In the genomic region with DNA sequence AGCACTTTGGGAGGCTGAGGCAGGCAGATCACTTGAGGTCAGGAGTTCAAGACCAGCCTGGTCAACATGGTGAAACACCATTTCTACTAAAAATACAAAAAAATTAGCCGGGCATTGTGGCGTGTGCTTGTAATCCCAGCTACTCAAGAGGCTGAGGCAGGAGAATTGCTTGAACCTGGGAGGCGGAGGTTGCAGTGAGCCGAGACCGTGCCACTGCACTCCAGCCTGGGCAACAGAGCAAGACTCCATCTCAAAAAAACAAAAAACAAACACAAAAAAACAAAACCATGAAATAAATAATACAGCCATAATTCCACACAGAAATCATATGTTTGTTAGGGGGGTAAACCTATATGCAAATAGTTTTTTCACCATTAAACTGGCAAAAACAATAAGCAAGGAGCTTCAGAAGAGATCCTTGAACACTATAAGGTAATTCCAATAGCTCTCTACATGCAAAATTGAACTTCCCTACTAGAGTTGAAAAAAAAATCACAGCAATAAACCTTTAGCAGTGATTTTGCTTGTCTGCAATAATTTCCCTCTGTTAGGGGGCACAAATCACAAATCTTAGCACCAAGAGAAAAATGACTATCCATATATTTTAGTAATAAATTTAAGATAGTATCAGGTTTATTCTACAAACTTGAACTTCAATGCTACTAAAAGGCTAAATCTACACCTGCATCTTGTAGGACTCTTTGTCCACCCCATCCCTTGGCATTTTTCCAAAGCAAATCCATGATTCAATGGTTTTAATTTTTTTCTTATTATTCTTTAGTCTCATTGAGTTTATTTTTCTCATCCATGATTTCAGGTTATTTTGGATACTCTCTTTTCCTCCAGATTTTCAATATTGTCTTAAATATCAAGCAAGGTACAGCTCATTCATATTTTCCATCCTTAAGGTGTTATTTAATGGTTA, we compare ENCODE assay signal across 15 cellular contexts. TPM values are rescaled to one million over a fixed set of nuclear protein-coding genes. Genes with fewer than 3 reads are reported as not detected.
DNase-seq lines count a peak whose midpoint lies in the region; ATAC-seq, FAIRE-seq and TF ChIP-seq lines count a peak whose summit lies in the region.
"Had no signal": no experiment of that assay in that cellular context is flagged by ENCODE, and none has a peak within 500 bp of the region (broad histone marks: within the 10 kb centered on the region; RNA-seq: fewer than 3 reads in every experiment).

No MANE protein-coding gene starts in this region.

- dilution Hi-C loops in keratinocyte (cut with MboI; ENCODE audit: extremely low pct_ligation_motif_present, low sequenced_read_pairs) = no loop called here

- H3K27me3 ChIP-seq in CD4-positive, CD25-positive, alpha-beta regulatory T cell (ENCODE audit: control insufficient read depth, insufficient read depth, low read length) = no peaks in the 10 kb centered on the region
- no peaks in the 10 kb centered on the region for H3K27me3 ChIP-seq in GM23338 (ENCODE audit: insufficient read depth)
- H3K27me3 ChIP-seq in keratinocyte (ENCODE audit: control insufficient read depth, extremely low read depth, insufficient read depth, low read length) = no peaks in the 10 kb centered on the region

- peaks cover 62% of the 10 kb centered on the region for H4K20me1 ChIP-seq in GM23338 (replicated peaks; ENCODE audit: insufficient read depth)
- peaks cover 12% of the 10 kb centered on the region for H4K20me1 ChIP-seq in keratinocyte (ENCODE audit: control insufficient read depth, extremely low read depth, insufficient read depth, low read length)

- H3K36me3 Mint-ChIP-seq in CD4-positive, CD25-positive, alpha-beta regulatory T cell = peaks cover 32% of the 10 kb centered on the region
- H3K36me3 Mint-ChIP-seq in GM23338 (ENCODE audit: low read depth) (peaks cover 62% of the 10 kb centered on the region), T-helper 17 cell (ENCODE audit: low read depth) (peaks cover 7% of the 10 kb centered on the region)

- H3K4me1 ChIP-seq in CD4-positive, CD25-positive, alpha-beta regulatory T cell (ENCODE audit: control insufficient read depth, insufficient read depth, low read length, poor library complexity, severe bottlenecking) = peaks cover 44% of the 10 kb centered on the region
- H3K4me1 ChIP-seq in GM23338 (ENCODE audit: insufficient read depth) (peaks cover 32% of the 10 kb centered on the region), keratinocyte (ENCODE audit: control insufficient read depth, extremely low read depth, insufficient read depth, low read length) (peaks cover 22% of the 10 kb centered on the region), kidney (ENCODE audit: control insufficient read depth in 1 of 2, insufficient read depth in 1 of 2, low read depth in 1 of 2, low read length in 2 of 2) (peaks cover 3 to 4% of the 10 kb centered on the region in 2 donors)

- H3K9ac ChIP-seq in keratinocyte (ENCODE audit: control insufficient read depth, extremely low read depth, insufficient read depth, low read length) = no peak overlapping the region
- H3K9ac ChIP-seq in kidney (ENCODE audit: low read length in 2 of 2) = no peak overlapping the region

- H3K36me3 ChIP-seq in CD4-positive, CD25-positive, alpha-beta regulatory T cell (ENCODE audit: control insufficient read depth, insufficient read depth, low read length) = peaks cover 3% of the 10 kb centered on the region
- no peaks in the 10 kb centered on the region for H3K36me3 ChIP-seq in GM23338 (ENCODE audit: insufficient read depth)
- H3K36me3 ChIP-seq in keratinocyte (ENCODE audit: control insufficient read depth in 2 of 2, extremely low read depth in 1 of 2, insufficient read depth in 2 of 2, low read length in 2 of 2) = peaks cover 2 to 8% of the 10 kb centered on the region in 2 experiments
- H3K36me3 ChIP-seq in kidney (ENCODE audit: control insufficient read depth in 1 of 2, insufficient read depth in 2 of 2, low read length in 2 of 2) = no peaks in the 10 kb centered on the region

- H3K9me3 Mint-ChIP-seq in CD4-positive, CD25-positive, alpha-beta regulatory T cell = peaks cover 0 to 1% (median 0%) of the 10 kb centered on the region in 7 donors
- H3K9me3 Mint-ChIP-seq in GM23338 = peaks cover 6% of the 10 kb centered on the region; the same call in 2 of the 3 replicates

- peak overlapping the region; percentile 86 for H3K4me2 ChIP-seq in GM23338
- H3K4me2 ChIP-seq in keratinocyte (ENCODE audit: control insufficient read depth, extremely low read depth, insufficient read depth, low read depth, low read length) = peak overlapping the region; percentile 99

- H3K4me3 ChIP-seq in CD4-positive, CD25-positive, alpha-beta regulatory T cell (ENCODE audit: low read depth, low read length) = peak overlapping the region; percentile 65
- H3K4me3 ChIP-seq in GM23338 = peak overlapping the region; percentile 88
- no peak overlapping the region for H3K4me3 ChIP-seq in keratinocyte (ENCODE audit: control insufficient read depth in 2 of 3, extremely low read depth in 1 of 3, insufficient read depth in 2 of 3, low read depth in 1 of 3, low read length in 3 of 3)
- no peak overlapping the region for H3K4me3 ChIP-seq in kidney (ENCODE audit: low read length in 2 of 2)
- H3K4me3 ChIP-seq: lung had no signal

- no peak for DNase-seq in CD4-positive, CD25-positive, alpha-beta regulatory T cell
- DNase-seq in GM23338 (ENCODE audit: low spot score) = no peak
- DNase-seq in T-helper 17 cell = no peak
- no peak for DNase-seq in keratinocyte (ENCODE audit: low read depth, low spot score)
- DNase-seq in NCI-H1092 treated with DMSO at 0.1 percent for 48 hours (lab: John Stamatoyannopoulos, UW) = no peak
- no peak for DNase-seq in NCI-H1417 treated with DMSO at 0.1 percent for 48 hours (lab: John Stamatoyannopoulos, UW)
- no peak for DNase-seq in kidney
- DNase-seq in mesenteric fat pad (ENCODE audit: low spot score) = no peak
- DNase-seq: aorta; GOT3; hippocampal formation; NCI-H2029; stimulated activated CD4-positive, alpha-beta T cell treated with anti-CD3 and anti-CD28 coated beads, Interleukin-4, amount 100 ng/mL, for 24 hours had no signal

- H3K9me1 ChIP-seq in keratinocyte (ENCODE audit: control insufficient read depth, extremely low read depth, insufficient read depth, low read length) = no peaks in the 10 kb centered on the region

- H3F3A ChIP-seq in GM23338 (replicated peaks; ENCODE audit: low read depth) = no peaks in the 10 kb centered on the region

- H3K27ac ChIP-seq in CD4-positive, CD25-positive, alpha-beta regulatory T cell (ENCODE audit: insufficient read depth, low read length, poor library complexity, severe bottlenecking) = no peak overlapping the region
- H3K27ac ChIP-seq in GM23338 (ENCODE audit: low read depth) = 0 out of 2 replicates have a peak overlapping the region, but pooled peaks have one; percentile 4
- H3K27ac ChIP-seq in keratinocyte (ENCODE audit: control insufficient read depth, insufficient read depth, low read length) = no peak overlapping the region
- no peak overlapping the region for H3K27ac ChIP-seq in kidney (ENCODE audit: low read depth in 2 of 2, low read length in 2 of 2)

- no peaks in the 10 kb centered on the region for H3K27me3 Mint-ChIP-seq in CD4-positive, CD25-positive, alpha-beta regulatory T cell
- H3K27me3 Mint-ChIP-seq in GM23338 (ENCODE audit: insufficient read depth, low read depth, poor library complexity) = peaks cover 8% of the 10 kb centered on the region
- H3K27me3 Mint-ChIP-seq in T-helper 17 cell = no peaks in the 10 kb centered on the region

- no peak for FAIRE-seq in keratinocyte (lab: Jason Lieb, UNC)
- no peak for FAIRE-seq in kidney (lab: Jason Lieb, UNC)
- FAIRE-seq: endometrium had no signal

- H3K4me1 Mint-ChIP-seq in CD4-positive, CD25-positive, alpha-beta regulatory T cell = peaks cover 32 to 76% (median 64%) of the 10 kb centered on the region in 4 donors
- H3K4me1 Mint-ChIP-seq in GM23338 = peaks cover 33% of the 10 kb centered on the region
- H3K4me1 Mint-ChIP-seq in T-helper 17 cell = peaks cover 50% of the 10 kb centered on the region

- H3K4me3 Mint-ChIP-seq in CD4-positive, CD25-positive, alpha-beta regulatory T cell = peak overlapping the region; percentile 50 to 100 (median 92)
- H3K4me3 Mint-ChIP-seq in GM23338 (peak overlapping the region; percentile 97), T-helper 17 cell (peak overlapping the region; percentile 9)

- H3K9me3 ChIP-seq in CD4-positive, CD25-positive, alpha-beta regulatory T cell (ENCODE audit: control insufficient read depth in 2 of 2, low read length in 2 of 2) = no peaks in the 10 kb centered on the region
- H3K9me3 ChIP-seq in T-helper 17 cell (ENCODE audit: control insufficient read depth, low read length, poor library complexity, severe bottlenecking) (no peaks in the 10 kb centered on the region), keratinocyte (ENCODE audit: control insufficient read depth, low read depth, low read length) (no peaks in the 10 kb centered on the region), kidney (ENCODE audit: control insufficient read depth in 1 of 2, low read length in 2 of 2) (no peaks in the 10 kb centered on the region)

- ATAC-seq in CD4-positive, CD25-positive, alpha-beta regulatory T cell (ENCODE audit: low read depth in 2 of 2) = no peak
- ATAC-seq in GM23338 = no peak
- no peak for ATAC-seq in T-helper 17 cell

- H3K79me2 ChIP-seq in GM23338 (replicated peaks; ENCODE audit: insufficient read depth) (peaks cover 94% of the 10 kb centered on the region), keratinocyte (ENCODE audit: control insufficient read depth, insufficient read depth, low read length) (peaks cover 89% of the 10 kb centered on the region)

- H3K27ac Mint-ChIP-seq in CD4-positive, CD25-positive, alpha-beta regulatory T cell = peak overlapping the region in 1 of 3 donors; percentile 1
- H3K27ac Mint-ChIP-seq in GM23338 (no peak overlapping the region), T-helper 17 cell (peak overlapping the region; percentile 99)

- H3K9me2 ChIP-seq in GM23338 (ENCODE audit: insufficient read depth) = no peaks in the 10 kb centered on the region

- no peak overlapping the region for H2AFZ ChIP-seq in GM23338
- H2AFZ ChIP-seq in keratinocyte (ENCODE audit: control insufficient read depth, low read length) = no peak overlapping the region

- TF ChIP-seq CTCF in GM23338 (conservative IDR thresholded peaks at IDR 0.05; ENCODE audit: low read depth in 2 of 2) (no peak), keratinocyte (optimal IDR thresholded peaks at IDR 0.05 in 1 of 3, IDR thresholded peaks at IDR 0.05 in 1 of 3, conservative IDR thresholded peaks at IDR 0.05 in 1 of 3; ENCODE audit: extremely low read depth in 1 of 3, insufficient read depth in 2 of 3, low read length in 3 of 3) (no peak), kidney (IDR thresholded peaks at IDR 0.05; ENCODE audit: borderline replicate concordance, extremely low read depth, insufficient read depth) (no peak)

- intact Hi-C loops in kidney (cut with DNase I) = no loop called here

RNA-seq across cellular contexts. Expression of gene CSTF3, which starts 3.9 kb away (rescaled TPM):
- total RNA-seq in CD4-positive, CD25-positive, alpha-beta regulatory T cell = 21.4 TPM
- polyA plus RNA-seq in CD4-positive, CD25-positive, alpha-beta regulatory T cell = 10 to 100 TPM; 14.3 to 18.8 (median 16.2) TPM
- 72.7 and 83.2 TPM in 2 replicates for total RNA-seq in GM23338 (2014; rRNA removed; shearing (Covaris generic))
- polyA plus RNA-seq in GM23338 (2016; fragmentation: Nextera tagmentation; extraction: Ambion mirVana) (151 and 158 TPM in 2 replicates), keratinocyte (23.8 to 41.1 TPM (median 25.6 TPM) in 3 replicates), kidney (ENCODE audit: insufficient read depth, low read depth, low replicate concordance) (26.1 TPM)
- total RNA-seq in T-helper 17 cell (10 to 100 TPM; 12.0 to 16.8 TPM), kidney (28.5 TPM), mesenteric fat pad (20.0 TPM)
- polyA plus RNA-seq in keratinocyte (2011; ENCODE audit: low read depth) = 62.6 TPM
- 13.8 and 23.7 TPM in 2 replicates for polyA plus RNA-seq in keratinocyte (2011; cell fraction: cytosol; rRNA removed)
- 40.8 and 59.2 TPM in 2 replicates for polyA plus RNA-seq in keratinocyte (2011; cell fraction: nucleus; rRNA removed)
- polyA plus RNA-seq in keratinocyte (2012; ENCODE audit: low replicate concordance) = 27.1 and 28.6 TPM in 2 replicates
- polyA minus RNA-seq in keratinocyte = 10.7 to 32.3 TPM (median 14.1 TPM) in 3 replicates
- 8.8 TPM for polyA minus RNA-seq in keratinocyte (2011; cell fraction: cytosol; rRNA and poly(A)+ RNA removed)
- polyA minus RNA-seq in keratinocyte (2011; cell fraction: nucleus; rRNA and poly(A)+ RNA removed) = 41.6 and 54.8 TPM in 2 replicates

Comparison
In these comparisons a context has a peak if more than half of its experiments do, and no peak if none do; other contexts are left out.
1. H3K4me3 ChIP-seq: peak in CD4-positive, CD25-positive, alpha-beta regulatory T cell (single experiment) and GM23338 (single experiment); none in keratinocyte (0 of 3) and kidney (0 of 2).
2. H3K4me3 Mint-ChIP-seq: peak in every context shown above with its lines; median percentile 97 in GM23338; 92 in CD4-positive, CD25-positive, alpha-beta regulatory T cell; 9 in T-helper 17 cell.